In the genomic region with DNA sequence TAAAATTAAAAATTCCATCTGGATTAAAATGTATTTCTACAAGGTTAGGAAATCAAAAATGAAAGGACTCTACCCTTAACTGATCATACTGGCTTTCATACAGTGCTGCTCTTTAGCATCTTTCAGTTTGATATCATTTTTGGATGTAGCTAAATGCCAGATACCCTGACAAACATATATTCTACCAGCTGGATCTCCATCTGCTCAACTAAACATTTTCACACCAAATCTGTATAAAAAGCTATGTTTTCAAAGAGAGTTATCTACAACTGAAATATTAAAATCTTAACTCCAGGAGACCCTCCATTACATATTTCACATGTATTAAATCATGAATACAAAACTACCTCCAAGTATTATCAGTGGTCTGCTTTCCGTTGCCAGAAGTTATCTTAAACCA, we compare ENCODE assay signal across 23 cellular contexts.
"Had no signal": no experiment of that assay in that cellular context is flagged by ENCODE, and none has a peak within 500 bp of the region (broad histone marks: within the 10 kb centered on the region; RNA-seq: fewer than 3 reads in every experiment).

No MANE protein-coding gene starts in this region.

- DNase-seq: activated CD4-positive, alpha-beta memory T cell treated with anti-CD3 and anti-CD28 coated beads, Interleukin-2, amount 10 ng/mL, durations not matched to agents 7 days and 5 days; activated CD4-positive, alpha-beta T cell treated with anti-CD3 and anti-CD28 coated beads for 36 hours; activated CD4-positive, alpha-beta T cell treated with anti-CD3 and anti-CD28 coated beads, Interleukin-2, amount 10 ng/mL, durations not matched to agents 7 days and 5 days; activated CD4-positive, alpha-beta T cell treated with anti-CD3 and anti-CD28 coated beads, Interleukin-2, amount 50 U/mL, for 4 hours; activated CD4-positive, CD25-positive, alpha-beta regulatory T cell; activated CD4-positive, CD25-positive, alpha-beta regulatory T cell treated with anti-CD3 and anti-CD28 coated beads, Interleukin-2, amount 50 U/mL, for 72 hours; activated CD8-positive, alpha-beta memory T cell treated with anti-CD3 and anti-CD28 coated beads, Interleukin-2, amount 50 U/mL, for 48 hours; activated gamma-delta T cell; activated naive CD4-positive, alpha-beta T cell; activated naive CD4-positive, alpha-beta T cell treated with anti-CD3 and anti-CD28 coated beads, Interleukin-2, amount 10 ng/mL, durations not matched to agents 7 days and 5 days; activated naive CD8-positive, alpha-beta T cell treated with anti-CD3 and anti-CD28 coated beads, Interleukin-2, amount 10 ng/mL, durations not matched to agents 7 days and 5 days; activated T-cell treated with anti-CD3 and anti-CD28 coated beads for 4 hours; activated T-cell treated with anti-CD3 and anti-CD28 coated beads, Interleukin-2, amount 50 U/mL, for 24 hours; activated T-cell treated with anti-CD3 and anti-CD28 coated beads, Interleukin-2, amount 50 U/mL, for 72 hours; central memory CD4-positive, alpha-beta T cell; dorsolateral prefrontal cortex; effector memory CD4-positive, alpha-beta T cell; endodermal cell; foreskin keratinocyte; gastrocnemius medialis; glutamatergic neuron; T-helper 2 cell had no signal

- ATAC-seq: activated CD4-positive, alpha-beta T cell treated with anti-CD3 and anti-CD28 coated beads for 36 hours; activated naive CD4-positive, alpha-beta T cell treated with anti-CD3 and anti-CD28 coated beads, Interleukin-2, amount 50 U/mL, for 72 hours; activated T-cell treated with anti-CD3 and anti-CD28 coated beads, Interleukin-2, amount 50 U/mL, for 72 hours; foreskin keratinocyte; gastrocnemius medialis had no signal
